ENCODE assay signal across 25 cellular contexts in the genomic region with DNA sequence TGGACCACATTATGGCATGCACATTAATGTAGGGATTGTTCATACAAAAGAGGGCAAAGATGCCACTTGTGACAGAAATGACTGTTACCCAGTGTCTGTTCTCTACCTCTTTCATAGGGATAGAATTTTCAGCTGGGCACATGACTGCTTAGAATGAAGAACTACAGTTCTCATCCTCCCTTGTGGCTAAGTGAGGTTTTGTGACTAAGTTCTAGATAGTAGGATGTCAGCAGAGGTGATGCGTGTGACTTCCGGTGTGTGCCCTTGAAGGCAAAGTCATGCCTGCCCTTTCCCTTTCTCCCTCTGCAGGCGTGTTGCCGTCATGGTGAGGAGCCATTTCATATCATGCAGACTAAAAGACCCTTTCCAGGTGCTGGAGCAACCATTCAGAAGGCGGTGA.
DNase-seq lines count a peak whose midpoint lies in the region; ATAC-seq and TF ChIP-seq lines count a peak whose summit lies in the region.
"Had no signal": no experiment of that assay in that cellular context is flagged by ENCODE, and none has a peak within 500 bp of the region (broad histone marks: within the 10 kb centered on the region; RNA-seq: fewer than 3 reads in every experiment).

No MANE protein-coding gene starts in this region.

- TF ChIP-seq CTCF in IMR-90 (conservative IDR thresholded peaks at IDR 0.05; ENCODE audit: low read depth, low read length) (no peak), left ventricle myocardium inferior (IDR thresholded peaks at IDR 0.05; ENCODE audit: borderline replicate concordance) (no peak), H9 (conservative IDR thresholded peaks at IDR 0.05) (no peak), smooth muscle cell (IDR thresholded peaks at IDR 0.05; ENCODE audit: borderline replicate concordance, insufficient read depth, poor library complexity, severe bottlenecking) (no peak)

- H2BK15ac ChIP-seq in IMR-90 (ENCODE audit: low read depth, low read length): no peak overlapping the region; the same call in 2 of the 3 replicates
- H2BK15ac ChIP-seq in H9 (ENCODE audit: low read depth, low read length): no peak overlapping the region

- H2AFZ ChIP-seq in IMR-90 (replicated peaks; ENCODE audit: low read length, poor library complexity) (no peak overlapping the region), H9 (ENCODE audit: low read length) (no peak overlapping the region), smooth muscle cell (ENCODE audit: low read depth) (no peak overlapping the region)
- H2AFZ ChIP-seq: neural progenitor cell had no signal

- H3K9me3 Mint-ChIP-seq in activated CD4-positive, alpha-beta T cell treated with anti-CD3 and anti-CD28 coated beads, Interleukin-2, amount 10 ng/mL, durations not matched to agents 7 days and 5 days: no peaks in the 10 kb centered on the region
- no peaks in the 10 kb centered on the region for H3K9me3 Mint-ChIP-seq in H9
- H3K9me3 Mint-ChIP-seq: immature natural killer cell, neural progenitor cell had no signal

- H3K4me2 ChIP-seq in IMR-90 (ENCODE audit: low read depth, low read length): no peak overlapping the region
- H3K4me2 ChIP-seq in H9 (ENCODE audit: insufficient read depth, insufficient read length, low read length): no peak overlapping the region
- H3K4me2 ChIP-seq in smooth muscle cell: no peak overlapping the region
- H3K4me2 ChIP-seq: neural progenitor cell had no signal

- H3K36me3 ChIP-seq in IMR-90 (ENCODE audit: control insufficient read depth, insufficient read depth, low read length): no peaks in the 10 kb centered on the region
- H3K36me3 ChIP-seq in left ventricle myocardium inferior: no peaks in the 10 kb centered on the region
- H3K36me3 ChIP-seq in smooth muscle cell (ENCODE audit: low read depth): no peaks in the 10 kb centered on the region
- H3K36me3 ChIP-seq: neural progenitor cell, upper lobe of right lung had no signal

- H3K23ac ChIP-seq in IMR-90 (ENCODE audit: low read depth, low read length): no peak overlapping the region
- no peak overlapping the region for H3K23ac ChIP-seq in H9 (ENCODE audit: insufficient read length, low read depth, low read length)

- H2BK120ac ChIP-seq in IMR-90 (ENCODE audit: low read depth, low read length): 0 out of 2 replicates have a peak overlapping the region, but pooled peaks have one; percentile 6
- H2BK120ac ChIP-seq in H9 (ENCODE audit: low read depth, low read length, poor library complexity, severe bottlenecking): no peak overlapping the region

- H4K20me1 ChIP-seq in IMR-90 (ENCODE audit: insufficient read depth, low read length) (no peaks in the 10 kb centered on the region), H9 (ENCODE audit: control insufficient read depth, insufficient read depth, insufficient read length) (no peaks in the 10 kb centered on the region), smooth muscle cell (ENCODE audit: low read depth) (no peaks in the 10 kb centered on the region)

- no peak for TF ChIP-seq RAD21 in IMR-90 (IDR thresholded peaks at IDR 0.05; ENCODE audit: low read length)

- peaks cover 7% of the 10 kb centered on the region for H3K27me3 Mint-ChIP-seq in activated CD4-positive, alpha-beta T cell treated with anti-CD3 and anti-CD28 coated beads, Interleukin-2, amount 10 ng/mL, durations not matched to agents 7 days and 5 days
- H3K27me3 Mint-ChIP-seq in H9 (ENCODE audit: low read depth): no peaks in the 10 kb centered on the region

- H3K9me1 ChIP-seq in IMR-90 (ENCODE audit: insufficient read depth, low read length): peaks cover 19% of the 10 kb centered on the region

- CTCF ChIA-PET in activated CD4-positive, alpha-beta T cell treated with anti-CD3 and anti-CD28 coated beads, Interleukin-2, amount 10 ng/mL, durations not matched to agents 7 days and 5 days (lab: Charles Lee): no interaction called here
- CTCF ChIA-PET in IMR-90 (lab: Yijun Ruan, JAX): no interaction called here

- H3K27me3 ChIP-seq in IMR-90 (ENCODE audit: control insufficient read depth, insufficient read depth, low read length) (no peaks in the 10 kb centered on the region), left ventricle myocardium inferior (ENCODE audit: low read depth) (no peaks in the 10 kb centered on the region), H9 (ENCODE audit: insufficient read depth, low read length) (no peaks in the 10 kb centered on the region), smooth muscle cell (ENCODE audit: low read depth) (no peaks in the 10 kb centered on the region)
- H3K27me3 ChIP-seq: neural progenitor cell, upper lobe of right lung had no signal

- no peak for TF ChIP-seq POLR2A in IMR-90 (IDR thresholded peaks at IDR 0.05; ENCODE audit: low read depth, low read length)

- POLR2A ChIA-PET in activated CD4-positive, alpha-beta T cell treated with anti-CD3 and anti-CD28 coated beads, Interleukin-2, amount 10 ng/mL, durations not matched to agents 7 days and 5 days (lab: Charles Lee): no interaction called here
- POLR2A ChIA-PET in IMR-90 (lab: Charles Lee; ENCODE audit: unreplicated experiment): no interaction called here

- peak; percentile 8 for DNase-seq in activated CD4-positive, alpha-beta T cell treated with anti-CD3 and anti-CD28 coated beads, Interleukin-2, amount 10 ng/mL, durations not matched to agents 7 days and 5 days
- DNase-seq in activated CD4-positive, alpha-beta T cell treated with anti-CD3 and anti-CD28 coated beads, Interleukin-2, amount 50 U/mL, for 4 hours: no peak
- no peak for DNase-seq in IMR-90
- DNase-seq in left ventricle myocardium inferior: no peak
- no peak for DNase-seq in H9
- no peak for DNase-seq in smooth muscle cell (lab: John Stamatoyannopoulos, UW; ENCODE audit: unreplicated experiment)
- DNase-seq: 8988T; activated gamma-delta T cell treated with Interleukin-2 at 50 U/mL for 16 hours; central memory CD4-positive, alpha-beta T cell; COR-L47; DMS79 treated with DMSO at 0.1 percent for 48 hours; GOT3; immature natural killer cell; Kasumi-1; NCI-H1048; NCI-H2081; stimulated activated CD4-positive, alpha-beta T cell treated with anti-CD3 and anti-CD28 coated beads, Interleukin-4, amount 100 ng/mL, for 1 hour; upper lobe of right lung had no signal

- no peaks in the 10 kb centered on the region for H3K36me3 Mint-ChIP-seq in activated CD4-positive, alpha-beta T cell treated with anti-CD3 and anti-CD28 coated beads, Interleukin-2, amount 10 ng/mL, durations not matched to agents 7 days and 5 days (ENCODE audit: low read depth)
- no peaks in the 10 kb centered on the region for H3K36me3 Mint-ChIP-seq in H9 (ENCODE audit: insufficient read depth in 1 of 3, low read depth in 3 of 3)
- H3K36me3 Mint-ChIP-seq: immature natural killer cell, neural progenitor cell had no signal

- H3K4me1 ChIP-seq in IMR-90 (ENCODE audit: control insufficient read depth, insufficient read depth, low read length) (peaks cover 19% of the 10 kb centered on the region), left ventricle myocardium inferior (peaks cover 97% of the 10 kb centered on the region), H9 (ENCODE audit: insufficient read depth, low read length) (peaks cover 1% of the 10 kb centered on the region; the same call in 1 of the 2 replicates), smooth muscle cell (ENCODE audit: low read depth) (peaks cover 14% of the 10 kb centered on the region)

- H3K9me3 ChIP-seq in IMR-90 (ENCODE audit: control insufficient read depth, insufficient read depth, low read length): no peaks in the 10 kb centered on the region
- H3K9me3 ChIP-seq in left ventricle myocardium inferior (replicated peaks): no peaks in the 10 kb centered on the region
- H3K9me3 ChIP-seq in H9 (ENCODE audit: control insufficient read depth, low read depth, low read length): no peaks in the 10 kb centered on the region
- no peaks in the 10 kb centered on the region for H3K9me3 ChIP-seq in smooth muscle cell (replicated peaks; ENCODE audit: low read depth)
- H3K9me3 ChIP-seq: upper lobe of right lung had no signal

- H3K18ac ChIP-seq in IMR-90 (ENCODE audit: low read depth, low read length) (no peak overlapping the region), H9 (ENCODE audit: insufficient read length, low read depth, low read length) (no peak overlapping the region)

- no peak overlapping the region for H2BK20ac ChIP-seq in IMR-90 (ENCODE audit: low read depth, low read length)
- H2BK20ac ChIP-seq in H9 (ENCODE audit: low read depth, low read length, poor library complexity, severe bottlenecking): no peak overlapping the region

- H3K79me1 ChIP-seq in IMR-90 (ENCODE audit: low read depth in 1 of 2, low read length in 2 of 2) (peaks cover 3 to 18% of the 10 kb centered on the region in 2 experiments; a peak in 3 of 4 replicates), H9 (ENCODE audit: insufficient read depth, low read depth, low read length, poor library complexity, severe bottlenecking) (no peaks in the 10 kb centered on the region)

- in situ Hi-C loops in IMR-90 (cut with MboI; ENCODE audit: low sequenced_read_pairs): no loop called here

- H3K23me2 ChIP-seq in H9 (ENCODE audit: insufficient read length, low read depth, low read length, poor library complexity, severe bottlenecking): no peaks in the 10 kb centered on the region

- H3K4me1 Mint-ChIP-seq in activated CD4-positive, alpha-beta T cell treated with anti-CD3 and anti-CD28 coated beads, Interleukin-2, amount 10 ng/mL, durations not matched to agents 7 days and 5 days: no peaks in the 10 kb centered on the region
- H3K4me1 Mint-ChIP-seq in H9: peaks cover 11 to 12% of the 10 kb centered on the region in 2 experiments
- H3K4me1 Mint-ChIP-seq: B cell, immature natural killer cell had no signal

- no peak overlapping the region for H2AK9ac ChIP-seq in IMR-90 (replicated peaks; ENCODE audit: low read depth, low read length, poor library complexity)

- H3K14ac ChIP-seq in IMR-90 (replicated peaks; ENCODE audit: low read depth, low read length) (peak overlapping the region; percentile 38), H9 (ENCODE audit: insufficient read depth, low read length) (no peak overlapping the region)

- no peak overlapping the region for H2BK12ac ChIP-seq in H9 (ENCODE audit: insufficient read length, low read depth, low read length)

- ATAC-seq in GM18867 (IDR thresholded peaks at IDR 0.05; ENCODE audit: unreplicated experiment) (peak; percentile 92), IMR-90 (ENCODE audit: low read depth) (no peak), GM19463 (IDR thresholded peaks at IDR 0.05; ENCODE audit: unreplicated experiment) (no peak)
- ATAC-seq: activated CD4-positive, CD25-positive, alpha-beta regulatory T cell treated with anti-CD3 and anti-CD28 coated beads, Interleukin-2, amount 50 U/mL, for 24 hours; upper lobe of right lung had no signal

- H4K8ac ChIP-seq in IMR-90 (ENCODE audit: low read depth in 2 of 2, low read length in 2 of 2) (no peak overlapping the region), H9 (replicated peaks; ENCODE audit: insufficient read length, low read depth, low read length) (no peak overlapping the region)

- dilution Hi-C loops in IMR-90 (cut with HindIII; ENCODE audit: low sequenced_read_pairs, unreplicated experiment): no loop called here

- H3K4me3 ChIP-seq in IMR-90 (ENCODE audit: insufficient read depth, low read depth, low read length) (no peak overlapping the region), left ventricle myocardium inferior (no peak overlapping the region), smooth muscle cell (no peak overlapping the region)
- H3K4me3 ChIP-seq: neural progenitor cell, skin epidermis, upper lobe of right lung had no signal

- no peak overlapping the region for H3K9ac ChIP-seq in IMR-90 (ENCODE audit: low read depth, low read length)
- H3K9ac ChIP-seq in H9 (ENCODE audit: extremely low read depth, insufficient read length, low read length): no peak overlapping the region
- H3K9ac ChIP-seq in smooth muscle cell (ENCODE audit: low read depth): no peak overlapping the region
- H3K9ac ChIP-seq: neural progenitor cell had no signal

- H3T11ph ChIP-seq in H9 (ENCODE audit: low read length): no peak overlapping the region

- H3K4me3 Mint-ChIP-seq in activated CD4-positive, alpha-beta T cell treated with anti-CD3 and anti-CD28 coated beads, Interleukin-2, amount 10 ng/mL, durations not matched to agents 7 days and 5 days: no peak overlapping the region
- no peak overlapping the region for H3K4me3 Mint-ChIP-seq in H9
- H3K4me3 Mint-ChIP-seq: B cell, immature natural killer cell, neural progenitor cell had no signal

- H3K79me2 ChIP-seq in H9 (ENCODE audit: insufficient read depth, low read length) (no peaks in the 10 kb centered on the region), smooth muscle cell (ENCODE audit: low read depth) (no peaks in the 10 kb centered on the region)

- no peak overlapping the region for H3K56ac ChIP-seq in IMR-90 (ENCODE audit: extremely low read depth, insufficient read depth, low read length)
- H3K56ac ChIP-seq in H9 (ENCODE audit: insufficient read length, low read depth, low read length): no peak overlapping the region

- no CpG with 5 or more reads among the region's 5 CpGs for WGBS in IMR-90 (ENCODE audit: extremely low coverage in 2 of 2, insufficient read length in 1 of 2), 2 experiments
- no CpG with 5 or more reads among the region's 5 CpGs for WGBS in H9 (ENCODE audit: extremely low coverage, insufficient read length, low lambda C conversion rate)
- 97% methylated on average over 5 of the region's 5 CpGs for WGBS in smooth muscle cell (ENCODE audit: low lambda C conversion rate)

- H2AK5ac ChIP-seq in IMR-90 (ENCODE audit: low read depth, low read length) (peak overlapping the region; percentile 41), H9 (ENCODE audit: insufficient read length, low read length) (no peak overlapping the region)

- H4K91ac ChIP-seq in IMR-90 (ENCODE audit: insufficient read depth, low read depth, low read length): no peak overlapping the region
- H4K91ac ChIP-seq in H9 (ENCODE audit: insufficient read length, low read depth, low read length): no peak overlapping the region

- no peaks in the 10 kb centered on the region for H3F3A ChIP-seq in smooth muscle cell (ENCODE audit: low read depth)

- no peak overlapping the region for H2BK5ac ChIP-seq in IMR-90 (ENCODE audit: low read depth, low read length, poor library complexity, severe bottlenecking)
- H2BK5ac ChIP-seq in H9 (ENCODE audit: insufficient read length, low read length): no peak overlapping the region

- intact Hi-C loops in IMR-90 (cut with micrococcal nuclease): no loop called here
- intact Hi-C loops in left ventricle myocardium inferior (cut with micrococcal nuclease): no loop called here

- H3K27ac Mint-ChIP-seq in activated CD4-positive, alpha-beta T cell treated with anti-CD3 and anti-CD28 coated beads, Interleukin-2, amount 10 ng/mL, durations not matched to agents 7 days and 5 days: no peak overlapping the region
- 0 out of 7 replicates have a peak overlapping the region, but pooled peaks of 1 of the 3 experiments have one; percentile 18 for H3K27ac Mint-ChIP-seq in H9
- H3K27ac Mint-ChIP-seq: B cell, immature natural killer cell, neural progenitor cell, progenitor cell of endocrine pancreas had no signal

- H3K27ac ChIP-seq in IMR-90 (ENCODE audit: insufficient read depth, low read length): no peak overlapping the region
- peak overlapping the region; percentile 78 for H3K27ac ChIP-seq in left ventricle myocardium inferior (replicated peaks)
- H3K27ac ChIP-seq in H9 (ENCODE audit: insufficient read length, low read depth, low read length): no peak overlapping the region
- H3K27ac ChIP-seq in smooth muscle cell (ENCODE audit: low read depth): no peak overlapping the region
- H3K27ac ChIP-seq: neural progenitor cell, skin epidermis, upper lobe of right lung had no signal

- BruUV-seq in IMR-90 (replicated peaks; lab: Mats Ljungman, UMichigan): no TSS peak

- H4K5ac ChIP-seq in IMR-90 (ENCODE audit: low read depth, low read length) (no peak overlapping the region; the same call in 1 of the 2 replicates), H9 (ENCODE audit: insufficient read length, low read depth, low read length) (no peak overlapping the region)

- H3K4ac ChIP-seq in IMR-90 (ENCODE audit: low read depth, low read length) (no peak overlapping the region), H9 (ENCODE audit: low read depth, low read length) (no peak overlapping the region)
